24 cellular contexts compared by ENCODE assay signal in genomic region chr15:95235033-95235432, GRCh38.
"Had no signal": no experiment of that assay in that cellular context is flagged by ENCODE, and none has a peak within 500 bp of the region (broad histone marks: within the 10 kb centered on the region; RNA-seq: fewer than 3 reads in every experiment).

No MANE protein-coding gene starts in this region.

- H2AFZ ChIP-seq: neural progenitor cell, parathyroid adenoma had no signal

- H3K4me3 ChIP-seq: neural progenitor cell, ovary, psoas muscle, right lobe of liver, sigmoid colon, stomach, thoracic aorta, thyroid gland, tibial nerve, upper lobe of right lung, uterus had no signal

- H3K27ac ChIP-seq: neural progenitor cell, ovary, parathyroid adenoma, psoas muscle, right lobe of liver, sigmoid colon, stomach, thoracic aorta, thyroid gland, tibial nerve, upper lobe of right lung, uterus had no signal

- ATAC-seq: natural killer cell; psoas muscle; right cardiac atrium; right lobe of liver; stimulated activated effector memory CD8-positive, alpha-beta T cell treated with anti-CD3 and anti-CD28 coated beads, Interleukin-12 subunit alpha, Interleukin-12 subunit beta, amount 100 ng/mL, for 72 hours; stimulated activated naive B cell treated with anti-CD40 and anti-IgM and Interleukin-4, amounts not matched to agents 10 μg/mL and 1 μg/mL and 100 μg/mL, for 72 hours; upper lobe of right lung had no signal

- H3K36me3 ChIP-seq: neural progenitor cell, ovary, right lobe of liver, sigmoid colon, stomach, thoracic aorta, thyroid gland, upper lobe of right lung, uterus had no signal

- FAIRE-seq: small intestine had no signal

- H3K9ac ChIP-seq: neural progenitor cell, parathyroid adenoma had no signal

- H3K27me3 ChIP-seq: neural progenitor cell, ovary, right lobe of liver, sigmoid colon, stomach, thyroid gland, tibial nerve, upper lobe of right lung, uterus had no signal

- H3K4me1 ChIP-seq: parathyroid adenoma, psoas muscle, right lobe of liver, sigmoid colon, stomach, thyroid gland, tibial nerve, upper lobe of right lung, uterus had no signal

- DNase-seq: natural killer cell; occipital lobe; ovary; posterior cingulate gyrus; psoas muscle; right cardiac atrium; right lobe of liver; sigmoid colon; small intestine; stimulated activated CD4-positive, alpha-beta T cell treated with anti-CD3 and anti-CD28 coated beads, Interleukin-15, amount 100 ng/mL, for 24 hours; stimulated activated CD4-positive, alpha-beta T cell treated with anti-CD3 and anti-CD28 coated beads, Interleukin-2, amount 100 ng/mL, for 24 hours; stimulated activated CD4-positive, alpha-beta T cell treated with anti-CD3 and anti-CD28 coated beads, Interleukin-2, amount 100 ng/mL, for 48 hours; stimulated activated CD4-positive, alpha-beta T cell treated with anti-CD3 and anti-CD28 coated beads, Interleukin-4, amount 100 ng/mL, for 24 hours; stimulated activated naive B cell treated with anti-CD40 and anti-IgM and Interleukin-4, amounts not matched to agents 10 μg/mL and 1 μg/mL and 100 μg/mL, for 72 hours; stimulated activated naive CD4-positive, alpha-beta T cell treated with Interleukin-2 at 50 U/mL for 16 hours; stomach; thyroid gland; upper lobe of right lung; uterus had no signal

- H3K79me2 ChIP-seq: parathyroid adenoma had no signal

- H3K9me3 ChIP-seq: ovary, psoas muscle, right lobe of liver, thoracic aorta, thyroid gland, upper lobe of right lung, uterus had no signal

- H3K4me2 ChIP-seq: neural progenitor cell had no signal
